In the genomic region with DNA sequence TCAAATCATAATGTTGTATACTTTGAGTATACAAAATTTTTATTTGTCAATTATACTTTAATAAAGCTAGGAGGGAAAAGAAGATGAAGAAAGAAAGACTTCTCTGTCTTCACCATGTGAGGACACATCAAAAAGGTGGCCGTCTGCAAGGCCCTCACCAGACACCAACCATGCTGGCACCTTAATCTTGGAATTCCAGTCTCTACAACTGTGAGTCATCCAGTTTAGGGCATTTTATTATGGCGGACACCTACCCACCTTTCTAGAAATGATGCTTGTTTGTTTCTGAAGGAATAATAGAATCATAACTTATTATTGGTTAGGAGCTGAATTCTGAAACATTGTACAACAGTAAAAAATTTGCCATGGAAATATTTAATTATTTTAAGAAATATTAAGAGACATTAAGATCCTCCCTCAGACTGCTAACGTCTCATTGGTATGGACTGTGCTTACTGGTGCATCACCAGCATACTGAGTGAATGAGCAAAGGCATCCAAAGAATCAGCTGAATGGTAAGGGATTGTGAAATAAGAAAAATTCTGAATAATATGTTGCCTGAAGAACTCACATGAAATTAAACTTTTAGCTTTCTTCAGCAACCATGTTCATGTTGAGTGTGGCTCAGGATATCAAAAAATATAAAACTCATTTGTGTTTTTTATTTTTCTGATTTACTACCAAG, we compare ENCODE assay signal across 34 cellular contexts.
A peak's percentile ranks its signal among the peaks of the same experiment; 100 is the strongest.
DNase-seq lines count a peak whose midpoint lies in the region; ATAC-seq, FAIRE-seq and TF ChIP-seq lines count a peak whose summit lies in the region.
"Had no signal": no experiment of that assay in that cellular context is flagged by ENCODE, and none has a peak within 500 bp of the region (broad histone marks: within the 10 kb centered on the region; RNA-seq: fewer than 3 reads in every experiment).

No MANE protein-coding gene starts in this region.

- H3K27me3 ChIP-seq in astrocyte (ENCODE audit: insufficient read depth, low read length), result no peaks in the 10 kb centered on the region
- H3K27me3 ChIP-seq: esophagus squamous epithelium, neural progenitor cell, upper lobe of left lung had no signal

- H3K4me1 Mint-ChIP-seq in astrocyte (ENCODE audit: low read depth, unreplicated experiment), result peaks cover 22% of the 10 kb centered on the region
- H3K4me1 Mint-ChIP-seq: memory B cell; stimulated activated effector memory CD8-positive, alpha-beta T cell treated with anti-CD3 and anti-CD28 coated beads, Interleukin-12 subunit alpha, Interleukin-12 subunit beta, amount 100 ng/mL, for 72 hours had no signal

- H3K79me2 ChIP-seq in astrocyte (ENCODE audit: insufficient read depth, low read length), result no peaks in the 10 kb centered on the region

- no peaks in the 10 kb centered on the region for H3K36me3 ChIP-seq in astrocyte (ENCODE audit: insufficient read depth, low read length)
- H3K36me3 ChIP-seq: esophagus squamous epithelium, neural progenitor cell, upper lobe of left lung had no signal

- no peaks in the 10 kb centered on the region for H3K9me3 Mint-ChIP-seq in astrocyte (ENCODE audit: unreplicated experiment)
- H3K9me3 Mint-ChIP-seq: endodermal cell, memory B cell, neural progenitor cell had no signal

- no peaks in the 10 kb centered on the region for H3K36me3 Mint-ChIP-seq in astrocyte (ENCODE audit: low read depth, unreplicated experiment)
- H3K36me3 Mint-ChIP-seq: brain; memory B cell; neural progenitor cell; stimulated activated effector memory CD8-positive, alpha-beta T cell treated with anti-CD3 and anti-CD28 coated beads, Interleukin-12 subunit alpha, Interleukin-12 subunit beta, amount 100 ng/mL, for 72 hours had no signal

- H3K9ac ChIP-seq in astrocyte (ENCODE audit: low read length), result no peak overlapping the region
- H3K9ac ChIP-seq: neural progenitor cell had no signal

- H4K20me1 ChIP-seq in astrocyte (ENCODE audit: insufficient read depth, low read length), result no peaks in the 10 kb centered on the region

- TF ChIP-seq CTCF in astrocyte (IDR thresholded peaks at IDR 0.05; ENCODE audit: insufficient read depth, low read depth, low read length), result no peak
- no peak for TF ChIP-seq CTCF in fibroblast of mammary gland (conservative IDR thresholded peaks at IDR 0.05; ENCODE audit: control insufficient read depth, insufficient read depth, low read depth, low read length)

- FAIRE-seq in astrocyte (lab: Jason Lieb, UNC), result no peak
- FAIRE-seq: GM12892, HepG2 had no signal

- H3K9me3 ChIP-seq in astrocyte (ENCODE audit: insufficient read depth, low read depth, low read length), result no peaks in the 10 kb centered on the region
- H3K9me3 ChIP-seq: esophagus squamous epithelium, upper lobe of left lung had no signal

- H3K4me3 Mint-ChIP-seq in astrocyte (ENCODE audit: unreplicated experiment), result no peak overlapping the region
- H3K4me3 Mint-ChIP-seq: brain; endodermal cell; memory B cell; neural progenitor cell; stimulated activated effector memory CD8-positive, alpha-beta T cell treated with anti-CD3 and anti-CD28 coated beads, Interleukin-12 subunit alpha, Interleukin-12 subunit beta, amount 100 ng/mL, for 72 hours had no signal

- H3K4me2 ChIP-seq in astrocyte (ENCODE audit: low read length), result no peak overlapping the region
- H3K4me2 ChIP-seq: neural progenitor cell had no signal

- H3K27me3 Mint-ChIP-seq in astrocyte (ENCODE audit: low read depth, unreplicated experiment), result no peaks in the 10 kb centered on the region

- no peak overlapping the region for H3K27ac Mint-ChIP-seq in astrocyte (ENCODE audit: unreplicated experiment)
- H3K27ac Mint-ChIP-seq: memory B cell; neural progenitor cell; stimulated activated effector memory CD8-positive, alpha-beta T cell treated with anti-CD3 and anti-CD28 coated beads, Interleukin-12 subunit alpha, Interleukin-12 subunit beta, amount 100 ng/mL, for 72 hours had no signal

- H3K4me1 ChIP-seq in astrocyte (ENCODE audit: insufficient read depth, low read length), result peaks cover 15% of the 10 kb centered on the region
- H3K4me1 ChIP-seq: upper lobe of left lung had no signal

- H2AFZ ChIP-seq in astrocyte (ENCODE audit: low read depth, low read length), result no peak overlapping the region
- H2AFZ ChIP-seq: neural progenitor cell had no signal

- no peak overlapping the region for H3K27ac ChIP-seq in astrocyte (ENCODE audit: low read depth, low read length)
- H3K27ac ChIP-seq: esophagus squamous epithelium, neural progenitor cell, upper lobe of left lung, VCaP had no signal

- DNase-seq in HCEC 1CT (peak; percentile 42), astrocyte (ENCODE audit: low read depth) (peak; percentile 53), fibroblast of mammary gland (ENCODE audit: low read depth) (peak; percentile 48), non-pigmented ciliary epithelial cell (ENCODE audit: low read depth) (peak; percentile 68), DMS114 treated with DMSO at 0.1 percent for 48 hours (lab: John Stamatoyannopoulos, UW; ENCODE audit: unreplicated experiment) (no peak), AG08395 (ENCODE audit: low spot score) (no peak), ureter (ENCODE audit: low spot score) (no peak)
- DNase-seq: activated CD4-positive, alpha-beta T cell treated with anti-CD3 and anti-CD28 coated beads for 4 hours; activated effector memory CD4-positive, alpha-beta T cell treated with anti-CD3 and anti-CD28 coated beads, Interleukin-2, amount 50 U/mL, for 16 hours; activated T-cell treated with anti-CD3 and anti-CD28 coated beads, Interleukin-2, amount 50 U/mL, for 1 hour; Calu3; cortex of kidney; DND-41; endodermal cell; esophagus squamous epithelium; GOT3; left cardiac atrium; NCI-H1105 treated with DMSO at 0.1 percent for 48 hours; NCI-H2029; NCI-H748 treated with DMSO at 0.1 percent for 48 hours; posterior cingulate gyrus; stimulated activated CD4-positive, alpha-beta T cell treated with anti-CD3 and anti-CD28 coated beads, Interleukin-4, amount 100 ng/mL, for 24 hours; SW 1271; T-helper 9 cell; upper lobe of left lung had no signal

- H3K4me3 ChIP-seq in astrocyte (ENCODE audit: insufficient read depth, low read depth, low read length) (no peak overlapping the region), fibroblast of mammary gland (ENCODE audit: control insufficient read depth, low read depth, low read length) (no peak overlapping the region)
- H3K4me3 ChIP-seq: esophagus squamous epithelium, neural progenitor cell, upper lobe of left lung had no signal

- ATAC-seq in GM18519 (IDR thresholded peaks at IDR 0.05; ENCODE audit: low FRiP score, unreplicated experiment), result no peak
- ATAC-seq: HepG2; sciatic nerve; stimulated activated effector memory CD8-positive, alpha-beta T cell treated with anti-CD3 and anti-CD28 coated beads, Interleukin-12 subunit alpha, Interleukin-12 subunit beta, amount 100 ng/mL, for 72 hours had no signal

Comparison
In these comparisons a context has a peak if more than half of its experiments do, and no peak if none do; other contexts are left out.
1. DNase-seq: peak in HCEC 1CT (single experiment), astrocyte (single experiment), fibroblast of mammary gland (single experiment) and non-pigmented ciliary epithelial cell (single experiment); none in DMS114 treated with DMSO at 0.1 percent for 48 hours (single experiment), AG08395 (single experiment) and ureter (single experiment).